In genomic region chr6:68572525-68572924, GRCh38 we compare ENCODE assay signal across 8 cellular contexts.
DNase-seq lines count a peak whose midpoint lies in the region; ATAC-seq and TF ChIP-seq lines count a peak whose summit lies in the region.

No MANE protein-coding gene starts in this region.

- TF ChIP-seq CTCF in Caco-2 (IDR thresholded peaks at IDR 0.05; ENCODE audit: insufficient read depth in 1 of 2, low read depth in 1 of 2, low read length in 1 of 2, severe bottlenecking in 1 of 2, unreplicated experiment in 1 of 2) (peak; percentile 41 to 58), astrocyte of the spinal cord (IDR thresholded peaks at IDR 0.05; ENCODE audit: low read depth, low read length) (peak; percentile 58), osteocyte (IDR thresholded peaks at IDR 0.05) (peak; percentile 36)

- H3K9me3 ChIP-seq in Caco-2, result 0 out of 2 replicates have a peak, but pooled peaks cover 7% of the 10 kb centered on the region

- H3K36me3 Mint-ChIP-seq in Caco-2 (ENCODE audit: insufficient read depth, unreplicated experiment) (no peaks in the 10 kb centered on the region), osteocyte (ENCODE audit: unreplicated experiment) (no peaks in the 10 kb centered on the region)

- DNase-seq in Caco-2, result peak; percentile 49 to 54
- peak; percentile 42 for DNase-seq in NCI-H2107 (lab: John Stamatoyannopoulos, UW)
- peak; percentile 11 for DNase-seq in astrocyte of the spinal cord (ENCODE audit: low read depth, low spot score)
- no peak for DNase-seq in osteocyte (ENCODE audit: extremely low spot score, unreplicated experiment)
- no peak for DNase-seq in cortex of kidney (lab: John Stamatoyannopoulos, UW)
- DNase-seq in activated CD4-positive, CD25-positive, alpha-beta regulatory T cell (lab: John Stamatoyannopoulos, UW), result no peak

- H3K4me1 Mint-ChIP-seq in Caco-2 (ENCODE audit: low read depth, unreplicated experiment), result no peaks in the 10 kb centered on the region
- H3K4me1 Mint-ChIP-seq in osteocyte (ENCODE audit: unreplicated experiment), result peaks cover 7% of the 10 kb centered on the region

- H3K27me3 Mint-ChIP-seq in Caco-2 (ENCODE audit: insufficient read depth, unreplicated experiment) (no peaks in the 10 kb centered on the region), osteocyte (ENCODE audit: unreplicated experiment) (peaks cover 30% of the 10 kb centered on the region)

- H3K27ac Mint-ChIP-seq in Caco-2 (ENCODE audit: unreplicated experiment) (no peak overlapping the region), osteocyte (ENCODE audit: unreplicated experiment) (no peak overlapping the region)

- ATAC-seq in GM18868 (IDR thresholded peaks at IDR 0.05; ENCODE audit: unreplicated experiment), result peak; percentile 94
- peak; percentile 79 for ATAC-seq in HG03045 (IDR thresholded peaks at IDR 0.05; ENCODE audit: unreplicated experiment)

- in situ Hi-C loops in astrocyte of the spinal cord (cut with HindIII; ENCODE audit: low sequenced_read_pairs), result no loop called here

- H3K4me3 Mint-ChIP-seq in Caco-2 (ENCODE audit: unreplicated experiment) (no peak overlapping the region), osteocyte (ENCODE audit: unreplicated experiment) (no peak overlapping the region)

- H3K36me3 ChIP-seq in Caco-2 (ENCODE audit: control insufficient read depth, insufficient read depth, low read length), result no peaks in the 10 kb centered on the region

- H3K9me3 Mint-ChIP-seq in Caco-2 (ENCODE audit: unreplicated experiment) (no peaks in the 10 kb centered on the region), osteocyte (ENCODE audit: unreplicated experiment) (peaks cover 16% of the 10 kb centered on the region)

- intact Hi-C loops in Caco-2 (cut with micrococcal nuclease; ENCODE audit: unreplicated experiment), result loop anchor here (1.0 to 10.0 kb wide), 3 partner anchors 65 to 228 kb away; partner anchors contain the start of gene ADGRB3

- POLR2A ChIA-PET in Caco-2 (lab: Charles Lee), result no interaction called here

- no peaks in the 10 kb centered on the region for H3K27me3 ChIP-seq in Caco-2 (replicated peaks; ENCODE audit: control insufficient read depth, insufficient read depth, low read length)

- H3K4me1 ChIP-seq in Caco-2, result no peaks in the 10 kb centered on the region

- BruUV-seq in Caco-2 (replicated peaks; lab: Mats Ljungman, UMichigan), result no TSS peak

- CTCF ChIA-PET in Caco-2 (lab: Charles Lee), result interaction anchor here (0.5 kb wide), 1 partner anchor 255 kb away, joined by 3 read pairs; no protein-coding TSS in a partner anchor

- H3K4me3 ChIP-seq in Caco-2 (ENCODE audit: low read depth, low read length) (no peak overlapping the region), astrocyte of the spinal cord (ENCODE audit: low read depth, low read length) (no peak overlapping the region)

Comparison
In these comparisons a context has a peak if more than half of its experiments do, and no peak if none do; other contexts are left out.
1. DNase-seq: peak in Caco-2 (2 of 2), NCI-H2107 (single experiment) and astrocyte of the spinal cord (single experiment); none in osteocyte (single experiment), cortex of kidney (single experiment) and activated CD4-positive, CD25-positive, alpha-beta regulatory T cell (0 of 4).
2. Peak in every context shown above with its lines, with median percentiles within 50 percentile points of each other: CTCF ChIP-seq.